13 cellular contexts compared by ENCODE assay signal in the genomic region with DNA sequence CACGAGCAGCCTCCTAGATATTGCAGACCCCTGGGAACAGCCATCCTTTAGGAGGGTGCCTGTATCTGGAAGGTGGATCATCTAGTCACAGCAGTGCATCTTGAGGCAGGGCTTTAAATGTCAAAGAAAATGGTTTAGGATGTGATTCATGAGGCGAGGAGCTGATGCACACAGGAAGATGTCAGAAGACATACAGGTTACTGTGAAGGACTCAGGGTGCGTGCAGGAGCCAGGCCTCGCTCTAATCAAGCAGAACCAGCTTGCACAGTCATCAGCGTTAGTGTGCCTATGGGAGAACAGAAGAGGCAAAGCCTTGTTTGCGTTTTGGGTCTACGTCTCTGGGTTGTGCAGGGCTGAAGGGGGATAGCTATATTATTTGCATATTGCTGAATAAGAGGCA.
"Had no signal": no experiment of that assay in that cellular context is flagged by ENCODE, and none has a peak within 500 bp of the region (broad histone marks: within the 10 kb centered on the region; RNA-seq: fewer than 3 reads in every experiment).

No MANE protein-coding gene starts in this region.

- H3K9me3 Mint-ChIP-seq: T-helper 2 cell treated with Interferon-gamma antibody and Interleukin-4, amounts not matched to agents 5 μg/mL and 100 μg/mL, for 36 hours had no signal

- H3K79me2 ChIP-seq: hepatocyte had no signal

- H2AFZ ChIP-seq: hepatocyte had no signal

- H3K27ac ChIP-seq: colonic mucosa, gastroesophageal sphincter, hepatocyte, neutrophil, tibial artery, vagina had no signal

- H3K36me3 ChIP-seq: colonic mucosa, gastroesophageal sphincter, neutrophil, tibial artery, vagina had no signal

- H3K4me3 Mint-ChIP-seq: naive B cell; T-helper 2 cell treated with Interferon-gamma antibody and Interleukin-4, amounts not matched to agents 5 μg/mL and 100 μg/mL, for 36 hours had no signal

- DNase-seq: activated CD4-positive, alpha-beta T cell treated with anti-CD3 and anti-CD28 coated beads, Interleukin-2, amount 50 U/mL, for 4 hours; activated naive CD4-positive, alpha-beta T cell; colonic mucosa; midbrain; naive B cell; right cardiac atrium; small intestine; tibial artery had no signal

- H3K4me2 ChIP-seq: hepatocyte had no signal

- ATAC-seq: gastroesophageal sphincter, right cardiac atrium had no signal

- H3K36me3 Mint-ChIP-seq: naive B cell had no signal

- H3K4me3 ChIP-seq: colonic mucosa, gastroesophageal sphincter, hepatocyte, tibial artery, vagina had no signal

- H3K4me1 ChIP-seq: colonic mucosa, gastroesophageal sphincter, tibial artery, vagina had no signal

- H3K9me3 ChIP-seq: colonic mucosa, gastroesophageal sphincter, neutrophil, tibial artery, vagina had no signal

- H3K27me3 ChIP-seq: colonic mucosa, hepatocyte, neutrophil, tibial artery, vagina had no signal

- H3K27ac Mint-ChIP-seq: T-helper 2 cell treated with Interferon-gamma antibody and Interleukin-4, amounts not matched to agents 5 μg/mL and 100 μg/mL, for 36 hours had no signal
